ENCODE assay signal across 11 cellular contexts in genomic region chr11:1153105-1153950, GRCh38. TPM values are rescaled to one million over a fixed set of nuclear protein-coding genes. Genes with fewer than 3 reads are reported as not detected.
A peak's percentile ranks its signal among the peaks of the same experiment; 100 is the strongest.
DNase-seq lines count a peak whose midpoint lies in the region; ATAC-seq and TF ChIP-seq lines count a peak whose summit lies in the region.
"Had no signal": no experiment of that assay in that cellular context is flagged by ENCODE, and none has a peak within 500 bp of the region (broad histone marks: within the 10 kb centered on the region; RNA-seq: fewer than 3 reads in every experiment).

No MANE protein-coding gene starts in this region.

- no peak overlapping the region for H3K9ac ChIP-seq in HUES6 (ENCODE audit: low read length)

- peaks cover 8% of the 10 kb centered on the region for H3K27me3 Mint-ChIP-seq in progenitor cell of endocrine pancreas

- peaks cover 4% of the 10 kb centered on the region; the same call in 1 of the 2 replicates for H3K9me3 ChIP-seq in HUES6 (ENCODE audit: control insufficient read depth, insufficient read depth, low read depth, low read length)
- H3K9me3 ChIP-seq: prostate gland had no signal

- 0 out of 2 replicates have a peak overlapping the region, but pooled peaks have one; percentile 6 for H3K27ac ChIP-seq in HUES6 (ENCODE audit: low read depth, low read length)
- H3K27ac ChIP-seq: prostate gland had no signal

- peak in 2 of 3 experiments; percentile 36 to 66 for DNase-seq in NCI-H1417 (lab: John Stamatoyannopoulos, UW)
- DNase-seq in NCI-H1417 treated with DMSO at 0.1 percent for 48 hours (lab: John Stamatoyannopoulos, UW) = no peak
- peak; percentile 19 for DNase-seq in astrocyte of the spinal cord (ENCODE audit: low read depth, low spot score)
- peak; percentile 8 for DNase-seq in progenitor cell of endocrine pancreas (ENCODE audit: low spot score, unreplicated experiment)
- DNase-seq in NCI-H774 (lab: John Stamatoyannopoulos, UW) = no peak
- DNase-seq in dermis blood vessel endothelial cell = no peak
- DNase-seq: NCI-H524 treated with DMSO at 0.1 percent for 48 hours had no signal

- no peak for TF ChIP-seq CTCF in astrocyte of the spinal cord (IDR thresholded peaks at IDR 0.05; ENCODE audit: low read depth, low read length)
- TF ChIP-seq CTCF in progenitor cell of endocrine pancreas (IDR thresholded peaks at IDR 0.05; ENCODE audit: unreplicated experiment) = no peak

- H3K36me3 ChIP-seq in HUES6 (ENCODE audit: control insufficient read depth, insufficient read depth, low read length) = no peaks in the 10 kb centered on the region
- H3K36me3 ChIP-seq: prostate gland had no signal

- H3K4me3 ChIP-seq in HUES6 (ENCODE audit: low read depth, low read length) = no peak overlapping the region
- H3K4me3 ChIP-seq in astrocyte of the spinal cord (ENCODE audit: low read depth, low read length) = no peak overlapping the region
- H3K4me3 ChIP-seq: prostate gland had no signal

- no peaks in the 10 kb centered on the region for H3K9me3 Mint-ChIP-seq in progenitor cell of endocrine pancreas (ENCODE audit: low read depth)

- no peak overlapping the region for H3K27ac Mint-ChIP-seq in progenitor cell of endocrine pancreas

- H3K4me1 ChIP-seq in HUES6 (ENCODE audit: control insufficient read depth, insufficient read depth, low read length) = peaks cover 9% of the 10 kb centered on the region
- H3K4me1 ChIP-seq: prostate gland had no signal

- H3K4me1 Mint-ChIP-seq in progenitor cell of endocrine pancreas (ENCODE audit: low read depth) = peaks cover 7% of the 10 kb centered on the region

- H3K27me3 ChIP-seq in HUES6 (ENCODE audit: control insufficient read depth, insufficient read depth, low read length) = no peaks in the 10 kb centered on the region

- no peak overlapping the region for H3K4me3 Mint-ChIP-seq in progenitor cell of endocrine pancreas (ENCODE audit: low read depth)

- no peaks in the 10 kb centered on the region for H3K36me3 Mint-ChIP-seq in progenitor cell of endocrine pancreas (ENCODE audit: insufficient read depth)

- ATAC-seq in HG02885 (IDR thresholded peaks at IDR 0.05; ENCODE audit: poor library complexity, unreplicated experiment) = no peak

- in situ Hi-C loops in astrocyte of the spinal cord (cut with HindIII; ENCODE audit: low sequenced_read_pairs) = no loop called here

RNA-seq across cellular contexts. Expression of gene MUC5AC, which starts 4.4 kb away (rescaled TPM):
- total RNA-seq in progenitor cell of endocrine pancreas (0.02 TPM in 1 of 2 replicates, not detected in the other), dermis blood vessel endothelial cell (not detected in 2 replicates)
- total RNA-seq: T-helper 1 cell treated with Interleukin-12 subunit alpha and Interleukin-12 subunit beta and Interleukin-4 antibody, amounts not matched to agents 30 ng/mL and 1 ng/mL, for 36 hours had no signal

Comparison
In these comparisons a context has a peak if more than half of its experiments do, and no peak if none do; other contexts are left out.
1. DNase-seq: peak in NCI-H1417 (2 of 3), astrocyte of the spinal cord (single experiment) and progenitor cell of endocrine pancreas (single experiment); none in NCI-H1417 treated with DMSO at 0.1 percent for 48 hours (single experiment), NCI-H774 (single experiment) and dermis blood vessel endothelial cell (single experiment).